21 cellular contexts compared by ENCODE assay signal in the genomic region with DNA sequence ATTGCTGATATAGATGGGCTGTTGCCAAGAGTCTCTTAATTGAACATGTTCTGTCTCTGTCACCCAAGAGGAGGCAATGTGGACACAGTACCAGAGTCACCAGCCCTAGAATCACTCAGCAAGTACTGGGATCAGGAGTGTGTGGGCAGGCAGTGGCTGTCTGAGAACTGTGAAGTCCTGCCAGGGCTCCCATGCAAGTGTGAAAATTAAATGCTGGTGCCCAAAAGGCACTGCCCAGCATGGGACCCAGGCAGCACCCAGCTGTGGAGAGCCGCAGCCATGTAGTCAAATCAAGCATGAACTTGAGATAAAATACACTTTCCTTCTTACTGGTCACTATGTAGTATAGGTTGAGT. TPM values are rescaled to one million over a fixed set of nuclear protein-coding genes. Genes with fewer than 3 reads are reported as not detected.
DNase-seq lines count a peak whose midpoint lies in the region; ATAC-seq and TF ChIP-seq lines count a peak whose summit lies in the region.
"Had no signal": no experiment of that assay in that cellular context is flagged by ENCODE, and none has a peak within 500 bp of the region (broad histone marks: within the 10 kb centered on the region; RNA-seq: fewer than 3 reads in every experiment).

No MANE protein-coding gene starts in this region.

- peak; percentile 45 to 70 for ATAC-seq in activated T-cell treated with anti-CD3 and anti-CD28 coated beads, Interleukin-2, amount 50 U/mL, for 72 hours (replicated peaks in 1 of 2)
- no peak for ATAC-seq in activated T-cell treated with anti-CD3 and anti-CD28 coated beads, Interleukin-2, amount 50 U/mL, for 4 hours
- peak in 5 of 8 donors; percentile 12 to 61 (median 24) for ATAC-seq in heart right ventricle
- ATAC-seq in HG02610 (IDR thresholded peaks at IDR 0.05; ENCODE audit: unreplicated experiment), result no peak
- no peak for ATAC-seq in GM18511 (IDR thresholded peaks at IDR 0.05; ENCODE audit: unreplicated experiment)
- ATAC-seq: HCT116, SK-N-SH treated with all-trans-retinoic acid at 6 μM for 48 hours had no signal

- 98 to 100% methylated on average over 1 of the region's 1 CpG for WGBS in heart right ventricle, 2 donors

- H3K4me3 ChIP-seq in heart right ventricle (no peak overlapping the region), neutrophil (ENCODE audit: low read depth in 1 of 2, low read length in 1 of 2) (no peak overlapping the region)
- H3K4me3 ChIP-seq: GM23248 had no signal

- H3K27ac ChIP-seq in KOPT-K1 (ENCODE audit: low read depth, low read length, poor library complexity, severe bottlenecking), result peak overlapping the region; percentile 17
- H3K27ac ChIP-seq in heart right ventricle, result peak overlapping the region in 2 of 10 donors; percentile 31 to 34
- peak overlapping the region; percentile 50 for H3K27ac ChIP-seq in neutrophil
- H3K27ac ChIP-seq: GM23248, KMS-11 had no signal

- H3K27me3 ChIP-seq in heart right ventricle (no peaks in the 10 kb centered on the region), neutrophil (no peaks in the 10 kb centered on the region)
- H3K27me3 ChIP-seq: BE2C had no signal

- peaks cover 80% of the 10 kb centered on the region for H3K36me3 ChIP-seq in KOPT-K1 (ENCODE audit: insufficient read depth, low read length)
- H3K36me3 ChIP-seq in heart right ventricle, result peaks cover 0 to 44% (median 6%) of the 10 kb centered on the region in 9 donors
- peaks cover 44% of the 10 kb centered on the region for H3K36me3 ChIP-seq in neutrophil

- no peak for TF ChIP-seq CTCF in heart right ventricle (IDR thresholded peaks at IDR 0.05)
- no peak for TF ChIP-seq CTCF in neutrophil (IDR thresholded peaks at IDR 0.05)

- peak overlapping the region in 1 of 2 donors; percentile 35 for H3K4me3 Mint-ChIP-seq in activated T-cell treated with anti-CD3 and anti-CD28 coated beads, Interleukin-2, amount 50 U/mL, for 72 hours
- no peak overlapping the region for H3K4me3 Mint-ChIP-seq in activated T-cell treated with anti-CD3 and anti-CD28 coated beads, Interleukin-2, amount 50 U/mL, for 4 hours
- H3K4me3 Mint-ChIP-seq: CD4-positive, alpha-beta memory T cell had no signal

- intact Hi-C loops in heart right ventricle (cut with DNase I), result loop anchor here in 1 of 10 donors (10.0 kb wide), 1 partner anchor 63 kb away; the partner anchor contains the start of genes CDC45 and UFD1

- H3K4me1 Mint-ChIP-seq in activated T-cell treated with anti-CD3 and anti-CD28 coated beads, Interleukin-2, amount 50 U/mL, for 72 hours (ENCODE audit: low read depth), result peaks cover 30% of the 10 kb centered on the region
- peaks cover 18% of the 10 kb centered on the region for H3K4me1 Mint-ChIP-seq in activated T-cell treated with anti-CD3 and anti-CD28 coated beads, Interleukin-2, amount 50 U/mL, for 4 hours (ENCODE audit: low read depth)

- H3K9me3 ChIP-seq in KOPT-K1 (ENCODE audit: insufficient read depth, low read length, poor library complexity, severe bottlenecking), result peaks cover 2% of the 10 kb centered on the region
- H3K9me3 ChIP-seq in heart right ventricle, result no peaks in the 10 kb centered on the region
- H3K9me3 ChIP-seq in neutrophil, result no peaks in the 10 kb centered on the region
- H3K9me3 ChIP-seq: BE2C had no signal

- H3K27me3 Mint-ChIP-seq in activated T-cell treated with anti-CD3 and anti-CD28 coated beads, Interleukin-2, amount 50 U/mL, for 72 hours (ENCODE audit: low read depth), result no peaks in the 10 kb centered on the region
- H3K27me3 Mint-ChIP-seq in activated T-cell treated with anti-CD3 and anti-CD28 coated beads, Interleukin-2, amount 50 U/mL, for 4 hours (ENCODE audit: low read depth), result no peaks in the 10 kb centered on the region
- H3K27me3 Mint-ChIP-seq: CD4-positive, alpha-beta memory T cell had no signal

- DNase-seq in activated T-cell treated with anti-CD3 and anti-CD28 coated beads, Interleukin-2, amount 50 U/mL, for 72 hours, result no peak
- no peak for DNase-seq in activated T-cell treated with anti-CD3 and anti-CD28 coated beads, Interleukin-2, amount 50 U/mL, for 4 hours
- no peak for DNase-seq in heart right ventricle
- no peak for DNase-seq in NCI-H128 (lab: John Stamatoyannopoulos, UW; ENCODE audit: unreplicated experiment)
- DNase-seq: BE2C; Calu3; CD4-positive, alpha-beta memory T cell; EL; GM23248; NCI-H1417 treated with DMSO at 0.1 percent for 48 hours; NCI-H1930; NCI-H345; NCI-H524 treated with DMSO at 0.1 percent for 48 hours; SIG-M5 had no signal

- peaks cover 1% of the 10 kb centered on the region in 2 donors for H3K36me3 Mint-ChIP-seq in activated T-cell treated with anti-CD3 and anti-CD28 coated beads, Interleukin-2, amount 50 U/mL, for 72 hours (ENCODE audit: insufficient read depth in 2 of 2)
- peaks cover 25% of the 10 kb centered on the region for H3K36me3 Mint-ChIP-seq in activated T-cell treated with anti-CD3 and anti-CD28 coated beads, Interleukin-2, amount 50 U/mL, for 4 hours (ENCODE audit: insufficient read depth)

- no peaks in the 10 kb centered on the region for H3K9me3 Mint-ChIP-seq in activated T-cell treated with anti-CD3 and anti-CD28 coated beads, Interleukin-2, amount 50 U/mL, for 72 hours
- H3K9me3 Mint-ChIP-seq in activated T-cell treated with anti-CD3 and anti-CD28 coated beads, Interleukin-2, amount 50 U/mL, for 4 hours, result no peaks in the 10 kb centered on the region
- H3K9me3 Mint-ChIP-seq: CD4-positive, alpha-beta memory T cell had no signal

- peak overlapping the region; percentile 21 for H3K27ac Mint-ChIP-seq in activated T-cell treated with anti-CD3 and anti-CD28 coated beads, Interleukin-2, amount 50 U/mL, for 72 hours

- peaks cover 0 to 64% (median 9%) of the 10 kb centered on the region in 9 donors for H3K4me1 ChIP-seq in heart right ventricle
- peaks cover 18 to 25% of the 10 kb centered on the region in 2 experiments for H3K4me1 ChIP-seq in neutrophil (ENCODE audit: control insufficient read depth in 1 of 2, insufficient read depth in 1 of 2, low read depth in 1 of 2, low read length in 1 of 2)

RNA-seq across cellular contexts. Expression of gene HIRA, which starts 19.9 kb away (rescaled TPM):
- total RNA-seq in activated T-cell treated with anti-CD3 and anti-CD28 coated beads, Interleukin-2, amount 50 U/mL, for 72 hours, result 10 to 100 TPM; 30.7 to 36.6 TPM
- 10 to 100 TPM; 36.8 to 41.4 (median 38.2) TPM for total RNA-seq in activated T-cell treated with anti-CD3 and anti-CD28 coated beads, Interleukin-2, amount 50 U/mL, for 4 hours
- total RNA-seq in heart right ventricle, result 10 to 100 TPM; 11.4 to 23.2 (median 18.3) TPM
- 10 to 100 TPM in 1 of 2 donors, 1 to 10 TPM in 1; 3.1 to 10.8 TPM for polyA plus RNA-seq in heart right ventricle

RNA-seq across cellular contexts. Expression of gene MRPL40, which starts 20.7 kb away (rescaled TPM):
- 10 to 100 TPM; 27.1 to 27.2 TPM for total RNA-seq in activated T-cell treated with anti-CD3 and anti-CD28 coated beads, Interleukin-2, amount 50 U/mL, for 72 hours
- total RNA-seq in activated T-cell treated with anti-CD3 and anti-CD28 coated beads, Interleukin-2, amount 50 U/mL, for 4 hours, result 10 to 100 TPM; 35.9 to 41.4 (median 39.2) TPM
- total RNA-seq in heart right ventricle, result 10 to 100 TPM; 49.2 to 89.9 (median 54.9) TPM
- polyA plus RNA-seq in heart right ventricle, result 100 to 1,000 TPM in 1 of 2 donors, 10 to 100 TPM in 1; 57.8 to 117 TPM

RNA-seq across cellular contexts. Expression of gene C22orf39, which starts 35.8 kb away (rescaled TPM):
- 10 to 100 TPM; 34.3 to 40.6 TPM for total RNA-seq in activated T-cell treated with anti-CD3 and anti-CD28 coated beads, Interleukin-2, amount 50 U/mL, for 72 hours
- total RNA-seq in activated T-cell treated with anti-CD3 and anti-CD28 coated beads, Interleukin-2, amount 50 U/mL, for 4 hours, result 10 to 100 TPM; 14.3 to 20.9 (median 18.8) TPM
- 100 to 1,000 TPM in 1 of 10 donors, 10 to 100 TPM in 9; 47.7 to 123 (median 66.2) TPM for total RNA-seq in heart right ventricle
- 10 to 100 TPM; 41.7 to 42.3 TPM for polyA plus RNA-seq in heart right ventricle

Comparison
In these comparisons a context has a peak if more than half of its experiments do, and no peak if none do; other contexts are left out.
1. ATAC-seq: peak in activated T-cell treated with anti-CD3 and anti-CD28 coated beads, Interleukin-2, amount 50 U/mL, for 72 hours (2 of 2) and heart right ventricle (5 of 8); none in activated T-cell treated with anti-CD3 and anti-CD28 coated beads, Interleukin-2, amount 50 U/mL, for 4 hours (0 of 2), HG02610 (single experiment) and GM18511 (single experiment).